In the genomic region with DNA sequence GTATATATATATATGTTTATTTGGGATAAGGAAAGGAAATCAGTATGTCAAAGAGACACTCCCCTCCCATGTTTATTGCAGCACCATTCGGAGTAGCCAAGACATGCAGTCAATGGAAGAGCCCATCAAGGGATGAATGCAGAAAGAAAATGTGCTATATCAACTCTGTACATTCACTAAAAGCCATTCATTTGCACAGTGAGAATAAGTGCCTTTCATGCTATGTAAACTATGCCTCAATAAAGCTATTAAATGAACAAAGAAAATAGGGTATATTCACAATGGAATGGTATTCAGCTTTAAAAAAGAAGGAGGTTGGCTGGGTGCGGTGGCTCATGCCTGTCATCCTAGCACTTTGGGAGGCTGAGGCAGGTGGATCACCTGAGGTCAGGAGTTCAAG, we compare ENCODE assay signal across 23 cellular contexts. TPM values are rescaled to one million over a fixed set of nuclear protein-coding genes. Genes with fewer than 3 reads are reported as not detected.
A peak's percentile ranks its signal among the peaks of the same experiment; 100 is the strongest.
DNase-seq lines count a peak whose midpoint lies in the region; ATAC-seq lines count a peak whose summit lies in the region.
"Had no signal": no experiment of that assay in that cellular context is flagged by ENCODE, and none has a peak within 500 bp of the region (broad histone marks: within the 10 kb centered on the region; RNA-seq: fewer than 3 reads in every experiment).

No MANE protein-coding gene starts in this region.

- H3K9me3 Mint-ChIP-seq in activated naive CD4-positive, alpha-beta T cell treated with anti-CD3 and anti-CD28 coated beads for 36 hours, result no peaks in the 10 kb centered on the region
- H3K9me3 Mint-ChIP-seq in effector memory CD8-positive, alpha-beta T cell, result no peaks in the 10 kb centered on the region
- no peaks in the 10 kb centered on the region for H3K9me3 Mint-ChIP-seq in stimulated activated effector memory CD8-positive, alpha-beta T cell treated with anti-CD3 and anti-CD28 coated beads, Interleukin-12 subunit alpha, Interleukin-12 subunit beta, amount 100 ng/mL, for 72 hours
- H3K9me3 Mint-ChIP-seq: CD4-positive, alpha-beta T cell; H9; IgD-negative memory B cell had no signal

- peak overlapping the region; percentile 94 for H3K27ac ChIP-seq in KOPT-K1 (ENCODE audit: low read depth, low read length, poor library complexity, severe bottlenecking)

- H3K27ac Mint-ChIP-seq in activated naive CD4-positive, alpha-beta T cell treated with anti-CD3 and anti-CD28 coated beads for 36 hours, result peak overlapping the region; percentile 73
- peak overlapping the region; percentile 19 to 92 for H3K27ac Mint-ChIP-seq in effector memory CD8-positive, alpha-beta T cell
- peak overlapping the region; percentile 67 for H3K27ac Mint-ChIP-seq in stimulated activated effector memory CD8-positive, alpha-beta T cell treated with anti-CD3 and anti-CD28 coated beads, Interleukin-12 subunit alpha, Interleukin-12 subunit beta, amount 100 ng/mL, for 72 hours

- ATAC-seq in effector memory CD8-positive, alpha-beta T cell (replicated peaks), result no peak
- ATAC-seq in stimulated activated effector memory CD8-positive, alpha-beta T cell treated with anti-CD3 and anti-CD28 coated beads, Interleukin-12 subunit alpha, Interleukin-12 subunit beta, amount 100 ng/mL, for 72 hours, result no peak
- ATAC-seq in HG03342 (IDR thresholded peaks at IDR 0.05; ENCODE audit: unreplicated experiment) (no peak), Right ventricle myocardium superior (ENCODE audit: poor library complexity) (no peak)
- ATAC-seq: A549 had no signal

- H3K4me1 Mint-ChIP-seq in activated naive CD4-positive, alpha-beta T cell treated with anti-CD3 and anti-CD28 coated beads for 36 hours (ENCODE audit: low read depth), result peaks cover 74% of the 10 kb centered on the region
- peaks cover 50 to 68% of the 10 kb centered on the region in 2 donors for H3K4me1 Mint-ChIP-seq in effector memory CD8-positive, alpha-beta T cell (ENCODE audit: low read depth in 2 of 2)
- H3K4me1 Mint-ChIP-seq in stimulated activated effector memory CD8-positive, alpha-beta T cell treated with anti-CD3 and anti-CD28 coated beads, Interleukin-12 subunit alpha, Interleukin-12 subunit beta, amount 100 ng/mL, for 72 hours, result peaks cover 76% of the 10 kb centered on the region

- no peaks in the 10 kb centered on the region for H3K27me3 Mint-ChIP-seq in activated naive CD4-positive, alpha-beta T cell treated with anti-CD3 and anti-CD28 coated beads for 36 hours (ENCODE audit: low read depth)
- H3K27me3 Mint-ChIP-seq in effector memory CD8-positive, alpha-beta T cell, result no peaks in the 10 kb centered on the region
- H3K27me3 Mint-ChIP-seq: CD4-positive, alpha-beta T cell; IgD-negative memory B cell had no signal

- intact Hi-C loops in activated naive CD4-positive, alpha-beta T cell treated with anti-CD3 and anti-CD28 coated beads for 36 hours (cut with micrococcal nuclease), result loop anchor here (5.0 kb wide), 1 partner anchor 101 kb away; no protein-coding TSS in a partner anchor
- intact Hi-C loops in head of caudate nucleus (cut with DNase I) (no loop called here), Right ventricle myocardium superior (cut with DNase I) (no loop called here)

- no peak for DNase-seq in activated naive CD4-positive, alpha-beta T cell treated with anti-CD3 and anti-CD28 coated beads for 36 hours
- DNase-seq in activated naive CD4-positive, alpha-beta T cell treated with anti-CD3 and anti-CD28 coated beads, Interleukin-2, amount 50 U/mL, for 16 hours, result no peak
- no peak for DNase-seq in effector memory CD8-positive, alpha-beta T cell
- no peak for DNase-seq in stimulated activated effector memory CD8-positive, alpha-beta T cell treated with anti-CD3 and anti-CD28 coated beads, Interleukin-12 subunit alpha, Interleukin-12 subunit beta, amount 100 ng/mL, for 72 hours (ENCODE audit: low spot score in 2 of 2)
- DNase-seq in head of caudate nucleus, result no peak
- DNase-seq in Right ventricle myocardium superior, result no peak
- DNase-seq: AML-193; CD4-positive, alpha-beta T cell; DMS53; H9; NCI-H1417; NCI-H1930; NCI-H446; NCI-H69; NK-92 treated with Interleukin-12 subunit alpha and Interleukin-12 subunit beta, amount 100 ng/mL, for 24 hours; OCI-M1 had no signal

- CTCF ChIA-PET in activated naive CD4-positive, alpha-beta T cell treated with anti-CD3 and anti-CD28 coated beads for 36 hours (lab: Charles Lee), result no interaction called here

- H3K4me3 Mint-ChIP-seq in activated naive CD4-positive, alpha-beta T cell treated with anti-CD3 and anti-CD28 coated beads for 36 hours, result no peak overlapping the region
- H3K4me3 Mint-ChIP-seq in effector memory CD8-positive, alpha-beta T cell, result no peak overlapping the region
- no peak overlapping the region for H3K4me3 Mint-ChIP-seq in stimulated activated effector memory CD8-positive, alpha-beta T cell treated with anti-CD3 and anti-CD28 coated beads, Interleukin-12 subunit alpha, Interleukin-12 subunit beta, amount 100 ng/mL, for 72 hours
- H3K4me3 Mint-ChIP-seq: H9 had no signal

- peaks cover 68% of the 10 kb centered on the region for H3K36me3 ChIP-seq in KOPT-K1 (ENCODE audit: insufficient read depth, low read length)

- no peaks in the 10 kb centered on the region for H3K9me3 ChIP-seq in KOPT-K1 (ENCODE audit: insufficient read depth, low read length, poor library complexity, severe bottlenecking)
- H3K9me3 ChIP-seq: A549, SJSA1 had no signal

- H3K36me3 Mint-ChIP-seq in activated naive CD4-positive, alpha-beta T cell treated with anti-CD3 and anti-CD28 coated beads for 36 hours (ENCODE audit: low read depth), result peaks cover 43% of the 10 kb centered on the region
- peaks cover 44% of the 10 kb centered on the region for H3K36me3 Mint-ChIP-seq in effector memory CD8-positive, alpha-beta T cell (ENCODE audit: insufficient read depth)
- peaks cover 68% of the 10 kb centered on the region for H3K36me3 Mint-ChIP-seq in stimulated activated effector memory CD8-positive, alpha-beta T cell treated with anti-CD3 and anti-CD28 coated beads, Interleukin-12 subunit alpha, Interleukin-12 subunit beta, amount 100 ng/mL, for 72 hours

RNA-seq across cellular contexts. Expression of a gene that starts 20.3 kb away (rescaled TPM):
- 100 to 1,000 TPM; 205 to 215 TPM for total RNA-seq in activated naive CD4-positive, alpha-beta T cell treated with anti-CD3 and anti-CD28 coated beads for 36 hours
- 310 TPM for total RNA-seq in Right ventricle myocardium superior

RNA-seq across cellular contexts. Expression of a gene that starts 40.4 kb away (rescaled TPM):
- total RNA-seq in activated naive CD4-positive, alpha-beta T cell treated with anti-CD3 and anti-CD28 coated beads for 36 hours, result not detected
- 0.35 TPM for total RNA-seq in Right ventricle myocardium superior
- total RNA-seq: CD4-positive, alpha-beta T cell; HT1080; RPMI7951; SJSA1 had no signal
